In the genomic region with DNA sequence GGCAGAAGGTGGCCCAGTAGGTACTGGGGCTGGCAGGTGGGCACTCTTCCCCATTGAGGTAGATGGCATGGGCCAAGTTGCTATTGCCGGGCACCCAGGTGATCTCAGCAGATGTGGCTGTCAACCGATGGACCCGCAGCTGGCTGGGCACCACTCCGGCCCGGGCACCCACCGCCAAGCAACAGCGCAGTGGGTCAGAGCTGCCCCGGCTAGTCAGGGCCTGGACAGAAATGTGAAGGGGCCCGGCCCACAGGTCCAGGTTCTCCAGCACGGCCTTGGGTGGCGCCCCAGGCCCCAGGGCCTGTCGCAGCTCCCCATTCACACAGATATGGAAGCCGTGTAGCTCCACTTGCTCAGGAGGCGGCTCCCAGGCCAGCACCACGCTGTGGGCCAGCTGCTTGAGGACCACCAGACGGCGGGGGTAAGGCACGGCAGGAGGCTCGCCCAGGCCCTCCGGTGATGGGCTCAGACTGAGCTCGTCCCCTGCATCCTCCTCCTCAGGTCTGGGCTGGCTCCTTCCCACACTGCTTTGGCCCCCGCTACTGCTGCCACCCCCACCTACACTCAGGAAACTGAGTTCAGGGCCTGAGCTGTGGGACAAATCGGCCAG, we compare ENCODE assay signal across 18 cellular contexts. TPM values are rescaled to one million over a fixed set of nuclear protein-coding genes. Genes with fewer than 3 reads are reported as not detected.
DNase-seq lines count a peak whose midpoint lies in the region; ATAC-seq and TF ChIP-seq lines count a peak whose summit lies in the region.
"Had no signal": no experiment of that assay in that cellular context is flagged by ENCODE, and none has a peak within 500 bp of the region (broad histone marks: within the 10 kb centered on the region; RNA-seq: fewer than 3 reads in every experiment).

No MANE protein-coding gene starts in this region.

- no peak overlapping the region for H3K4me3 Mint-ChIP-seq in chondrocyte (ENCODE audit: unreplicated experiment)

- H3K27ac ChIP-seq in upper lobe of right lung, result no peak overlapping the region
- H3K27ac ChIP-seq: GM23248, vagina had no signal

- no peak overlapping the region for H3K4me3 ChIP-seq in upper lobe of right lung
- H3K4me3 ChIP-seq: GM23248, mucosa of descending colon, vagina had no signal

- peaks cover 14% of the 10 kb centered on the region for H3K27me3 Mint-ChIP-seq in chondrocyte (ENCODE audit: low read depth)

- H3K9me3 ChIP-seq in upper lobe of right lung, result no peaks in the 10 kb centered on the region
- H3K9me3 ChIP-seq: mucosa of descending colon, vagina had no signal

- no peaks in the 10 kb centered on the region for H3K36me3 ChIP-seq in upper lobe of right lung
- H3K36me3 ChIP-seq: vagina had no signal

- no peaks in the 10 kb centered on the region for H3K4me1 ChIP-seq in upper lobe of right lung
- H3K4me1 ChIP-seq: vagina had no signal

- ATAC-seq in upper lobe of right lung (no peak), GM21515 (IDR thresholded peaks at IDR 0.05; ENCODE audit: unreplicated experiment) (no peak)
- ATAC-seq: mucosa of descending colon had no signal

- TF ChIP-seq CTCF in chondrocyte (IDR thresholded peaks at IDR 0.05), result no peak
- TF ChIP-seq CTCF in upper lobe of right lung (IDR thresholded peaks at IDR 0.05), result no peak

- H3K4me1 Mint-ChIP-seq in chondrocyte (ENCODE audit: low read depth), result no peaks in the 10 kb centered on the region

- DNase-seq in activated effector memory CD4-positive, alpha-beta T cell treated with anti-CD3 and anti-CD28 coated beads, Interleukin-2, amount 50 U/mL, for 16 hours, result peak; percentile 61
- DNase-seq in activated effector memory CD4-positive, alpha-beta T cell treated with Interleukin-2 at 50 U/mL for 16 hours, result no peak
- peak; percentile 91 for DNase-seq in chondrocyte (ENCODE audit: low spot score)
- DNase-seq in mucosa of gallbladder (ENCODE audit: low spot score), result peak; percentile 9
- peak; percentile 59 for DNase-seq in upper lobe of right lung
- no peak for DNase-seq in NCI-H526 (lab: John Stamatoyannopoulos, UW)
- no peak for DNase-seq in NCI-H146 treated with DMSO at 0.1 percent for 48 hours (lab: John Stamatoyannopoulos, UW; ENCODE audit: unreplicated experiment)
- DNase-seq: ACHN; activated naive CD4-positive, alpha-beta T cell treated with anti-CD3 and anti-CD28 coated beads, Interleukin-2, amount 50 U/mL, for 16 hours; activated T-cell treated with anti-CD3 and anti-CD28 coated beads, Interleukin-2, amount 50 U/mL, for 1 hour; aorta; GM23248; NCI-H146; NCI-H526 treated with DMSO at 0.1 percent for 48 hours had no signal

- no peak overlapping the region for H3K27ac Mint-ChIP-seq in chondrocyte (ENCODE audit: unreplicated experiment)

- no peaks in the 10 kb centered on the region for H3K36me3 Mint-ChIP-seq in chondrocyte (ENCODE audit: low read depth)

- no peaks in the 10 kb centered on the region for H3K27me3 ChIP-seq in upper lobe of right lung
- H3K27me3 ChIP-seq: vagina had no signal

- H3K9me3 Mint-ChIP-seq in chondrocyte (ENCODE audit: low read depth), result no peaks in the 10 kb centered on the region

- intact Hi-C loops in upper lobe of right lung (cut with DNase I), result no loop called here

RNA-seq across cellular contexts. Expression of a gene that starts 16.5 kb away (rescaled TPM):
- total RNA-seq in chondrocyte (1.3 to 2.0 TPM in 2 of 3 replicates, not detected in the other), mucosa of gallbladder (30.2 TPM), upper lobe of right lung (21.0 TPM)

RNA-seq across cellular contexts. Expression of a gene that starts 31.4 kb away (rescaled TPM):
- total RNA-seq in chondrocyte (not detected in 3 replicates), mucosa of gallbladder (0.06 TPM), upper lobe of right lung (0.35 TPM)
- total RNA-seq: GM23248, renal cortical epithelial cell, vagina had no signal

RNA-seq across cellular contexts. Expression of a gene that starts 39.9 kb away (rescaled TPM):
- 57.4 to 71.8 TPM (median 62.9 TPM) in 3 replicates for total RNA-seq in chondrocyte
- total RNA-seq in mucosa of gallbladder, result 72.4 TPM
- total RNA-seq in upper lobe of right lung, result 82.4 TPM

Comparison
In these comparisons a context has a peak if more than half of its experiments do, and no peak if none do; other contexts are left out.
1. DNase-seq: peak in activated effector memory CD4-positive, alpha-beta T cell treated with anti-CD3 and anti-CD28 coated beads, Interleukin-2, amount 50 U/mL, for 16 hours (single experiment), chondrocyte (single experiment), mucosa of gallbladder (single experiment) and upper lobe of right lung (single experiment); none in activated effector memory CD4-positive, alpha-beta T cell treated with Interleukin-2 at 50 U/mL for 16 hours (single experiment), NCI-H526 (0 of 2) and NCI-H146 treated with DMSO at 0.1 percent for 48 hours (single experiment).